Comparison of ENCODE assay signal across 1 cellular context in the genomic region with DNA sequence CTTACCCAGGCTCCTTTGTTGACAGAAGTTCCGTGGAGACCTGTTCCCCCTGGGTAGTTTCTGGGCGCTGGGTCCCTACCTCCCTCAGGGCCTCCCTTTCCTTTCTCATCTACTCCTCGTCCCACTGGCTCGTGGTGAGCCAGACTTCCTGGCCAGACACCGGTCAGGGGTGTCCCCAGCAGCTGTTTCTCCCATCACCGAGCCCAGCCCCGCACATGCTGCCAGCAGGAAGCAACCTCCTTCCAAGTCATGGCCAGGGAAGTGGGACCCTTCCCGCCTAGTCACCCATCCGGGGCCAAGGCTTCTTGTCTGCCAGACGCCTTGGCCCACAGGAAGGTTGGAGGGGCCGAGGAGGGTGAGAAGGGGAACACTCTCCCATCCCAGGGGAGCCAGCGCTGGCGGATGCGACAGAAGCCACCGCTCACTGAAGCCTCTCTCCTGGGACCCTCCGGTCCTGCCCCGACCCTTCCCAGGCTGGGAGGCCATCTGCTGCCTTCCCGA.
TF ChIP-seq lines count a peak whose summit lies in the region.

No MANE protein-coding gene starts in this region.

TF ChIP-seq in H1, 55 proteins besides CTCF, POLR2A, EP300 and RAD21:
- TF ChIP-seq TBP (IDR thresholded peaks at IDR 0.05; ENCODE audit: low read depth, low read length) (no peak), CREB1 (IDR thresholded peaks at IDR 0.05) (no peak), EGR1 (IDR thresholded peaks at IDR 0.05; ENCODE audit: borderline replicate concordance, low read depth, low read length) (no peak), POLR2AphosphoS5 (IDR thresholded peaks at IDR 0.05; ENCODE audit: low read depth, low read length) (no peak), FOSL1 (IDR thresholded peaks at IDR 0.05; ENCODE audit: insufficient read depth, low read depth, low read length) (no peak), MAX (IDR thresholded peaks at IDR 0.05) (no peak), E2F6 (IDR thresholded peaks at IDR 0.05) (no peak), BRCA1 (IDR thresholded peaks at IDR 0.05; ENCODE audit: low read depth, low read length) (no peak), TAF1 (IDR thresholded peaks at IDR 0.05; ENCODE audit: low read depth, low read length) (no peak), TAF7 (optimal IDR thresholded peaks at IDR 0.05; ENCODE audit: borderline replicate concordance, low read depth, low read length) (no peak), ZNF274 (IDR thresholded peaks at IDR 0.05; ENCODE audit: borderline replicate concordance, extremely low read depth, low read length) (no peak), ATF3 (IDR thresholded peaks at IDR 0.05; ENCODE audit: insufficient read depth, low read depth, low read length) (no peak), SAP30 (IDR thresholded peaks at IDR 0.05; ENCODE audit: insufficient read depth, insufficient replicate concordance, low read length) (no peak)
